28 cellular contexts compared by ENCODE assay signal in the genomic region with DNA sequence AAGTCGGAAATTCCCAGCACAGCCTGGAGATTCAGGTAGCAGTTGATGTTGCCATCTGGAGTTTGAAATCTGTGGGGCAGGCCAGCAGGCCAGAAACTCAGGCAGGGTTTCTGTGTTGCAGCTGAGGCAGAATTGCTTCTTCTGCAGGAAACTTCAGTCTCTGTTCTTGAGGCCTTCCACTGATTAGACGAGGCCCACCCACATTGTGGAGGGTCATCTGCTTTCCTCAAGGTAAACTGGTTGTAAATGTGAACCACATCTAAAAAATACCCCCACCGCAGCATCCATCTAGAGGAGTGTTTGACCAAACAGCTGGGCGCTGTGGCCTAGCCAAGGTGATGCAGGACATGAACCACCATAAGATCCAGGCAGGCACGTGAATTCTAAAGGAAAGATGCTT.
"Had no signal": no experiment of that assay in that cellular context is flagged by ENCODE, and none has a peak within 500 bp of the region (broad histone marks: within the 10 kb centered on the region; RNA-seq: fewer than 3 reads in every experiment).

No MANE protein-coding gene starts in this region.

- H3K27me3 ChIP-seq: ascending aorta, cardiac muscle cell had no signal

- H3K4me1 ChIP-seq: ascending aorta had no signal

- H3K9me3 ChIP-seq: ascending aorta had no signal

- FAIRE-seq: TTC549 had no signal

- DNase-seq: activated B cell treated with CpG ODN at 0.5 μM for 24 hours; activated CD4-positive, alpha-beta memory T cell treated with anti-CD3 and anti-CD28 coated beads for 36 hours; activated CD4-positive, alpha-beta T cell treated with anti-CD3 and anti-CD28 coated beads for 4 hours; activated CD4-positive, alpha-beta T cell treated with anti-CD3 and anti-CD28 coated beads, Interleukin-2, amount 10 ng/mL, durations not matched to agents 24 days and 14 days; activated CD4-positive, alpha-beta T cell treated with anti-CD3 and anti-CD28 coated beads, Interleukin-2, amount 50 U/mL, for 1 hour; activated CD4-positive, alpha-beta T cell treated with anti-CD3 and anti-CD28 coated beads, Interleukin-2, amount 50 U/mL, for 4 hours; activated CD4-positive, CD25-positive, alpha-beta regulatory T cell treated with anti-CD3 and anti-CD28 coated beads, Interleukin-2, amount 50 U/mL, for 72 hours; activated CD8-positive, alpha-beta memory T cell treated with anti-CD3 and anti-CD28 coated beads, Interleukin-2, amount 50 U/mL, for 4 hours; activated CD8-positive, alpha-beta T cell treated with anti-CD3 and anti-CD28 coated beads for 36 hours; activated effector memory CD4-positive, alpha-beta T cell treated with Interleukin-2 at 50 U/mL for 16 hours; activated gamma-delta T cell; activated naive CD4-positive, alpha-beta T cell treated with anti-CD3 and anti-CD28 coated beads, Interleukin-2, amount 10 ng/mL, durations not matched to agents 7 days and 5 days; activated naive CD4-positive, alpha-beta T cell treated with Interleukin-2 at 50 U/mL for 16 hours; activated naive CD8-positive, alpha-beta T cell treated with anti-CD3 and anti-CD28 coated beads, Interleukin-2, amount 10 ng/mL, durations not matched to agents 7 days and 5 days; activated naive CD8-positive, alpha-beta T cell treated with anti-CD3 and anti-CD28 coated beads, Interleukin-2, amount 50 U/mL, for 24 hours; activated T-cell treated with anti-CD3 and anti-CD28 coated beads for 4 hours; activated T-cell treated with anti-CD3 and anti-CD28 coated beads, Interleukin-2, amount 50 U/mL, for 1 hour; activated T-cell treated with anti-CD3 and anti-CD28 coated beads, Interleukin-2, amount 50 U/mL, for 4 hours; amygdala; anterior cingulate cortex; caudate nucleus; cerebellar nuclear complex; T-helper 2 cell; T-helper 9 cell had no signal

- H3K36me3 ChIP-seq: ascending aorta, cardiac muscle cell had no signal

- H3K4me3 ChIP-seq: ascending aorta, cardiac muscle cell had no signal

- H3K27ac ChIP-seq: ascending aorta, cardiac muscle cell, VCaP had no signal
